ENCODE assay signal across 13 cellular contexts in genomic region chr20:62388839-62389600, GRCh38. TPM values are rescaled to one million over a fixed set of nuclear protein-coding genes. Genes with fewer than 3 reads are reported as not detected.
A peak's percentile ranks its signal among the peaks of the same experiment; 100 is the strongest.
DNase-seq lines count a peak whose midpoint lies in the region; TF ChIP-seq lines count a peak whose summit lies in the region.
"Had no signal": no experiment of that assay in that cellular context is flagged by ENCODE, and none has a peak within 500 bp of the region (broad histone marks: within the 10 kb centered on the region; RNA-seq: fewer than 3 reads in every experiment).

No MANE protein-coding gene starts in this region.

- no CpG with 5 or more reads among the region's 11 CpGs for WGBS in neuronal stem cell (ENCODE audit: extremely low coverage in 2 of 2, insufficient read length in 2 of 2, insufficient replicate concordance in 1 of 2), 2 donors
- WGBS in transverse colon (ENCODE audit: low coverage in 1 of 2), 2 donors = 72 to 85% methylated on average over 8 to 11 of the region's 11 CpGs

- peak overlapping the region; percentile 82 for H3K4me3 Mint-ChIP-seq in activated CD4-positive, alpha-beta T cell treated with anti-CD3 and anti-CD28 coated beads, Interleukin-2, amount 10 ng/mL, durations not matched to agents 7 days and 5 days
- peak overlapping the region; percentile 93 for H3K4me3 Mint-ChIP-seq in activated naive CD8-positive, alpha-beta T cell treated with anti-CD3 and anti-CD28 coated beads for 36 hours

- H3K27me3 Mint-ChIP-seq in activated CD4-positive, alpha-beta T cell treated with anti-CD3 and anti-CD28 coated beads, Interleukin-2, amount 10 ng/mL, durations not matched to agents 7 days and 5 days = no peaks in the 10 kb centered on the region
- H3K27me3 Mint-ChIP-seq in activated naive CD8-positive, alpha-beta T cell treated with anti-CD3 and anti-CD28 coated beads for 36 hours = no peaks in the 10 kb centered on the region

- H3K4me3 ChIP-seq in Karpas-422 (ENCODE audit: low read length) (peak overlapping the region; percentile 93), neuronal stem cell (ENCODE audit: low read length in 2 of 2) (peak overlapping the region in 1 of 2 donors; percentile 9), transverse colon (no peak overlapping the region)
- H3K4me3 ChIP-seq: body of pancreas had no signal

- CTCF ChIA-PET in activated CD4-positive, alpha-beta T cell treated with anti-CD3 and anti-CD28 coated beads, Interleukin-2, amount 10 ng/mL, durations not matched to agents 7 days and 5 days (lab: Charles Lee) = interaction anchor here (1.5 to 2.2 kb wide), 2 partner anchors 11 to 21 kb away, joined by 4 to 5 read pairs; no protein-coding TSS in a partner anchor

- no peak overlapping the region for H2AK5ac ChIP-seq in neuronal stem cell (ENCODE audit: low read depth, low read length)

- no peak overlapping the region for H2BK15ac ChIP-seq in neuronal stem cell (ENCODE audit: low read length)

- H3K36me3 Mint-ChIP-seq in activated CD4-positive, alpha-beta T cell treated with anti-CD3 and anti-CD28 coated beads, Interleukin-2, amount 10 ng/mL, durations not matched to agents 7 days and 5 days (ENCODE audit: low read depth) = peaks cover 30% of the 10 kb centered on the region
- H3K36me3 Mint-ChIP-seq in activated naive CD8-positive, alpha-beta T cell treated with anti-CD3 and anti-CD28 coated beads for 36 hours = peaks cover 43% of the 10 kb centered on the region

- H3K36me3 ChIP-seq in Karpas-422 (ENCODE audit: insufficient read depth, low read length) = peaks cover 22% of the 10 kb centered on the region
- H3K36me3 ChIP-seq in neuronal stem cell (replicated peaks in 1 of 2; ENCODE audit: control insufficient read depth in 2 of 2, insufficient read depth in 2 of 2, low read length in 2 of 2) = peaks cover 49 to 71% of the 10 kb centered on the region in 2 donors
- H3K36me3 ChIP-seq in transverse colon = peaks cover 0 to 3% (median 0%) of the 10 kb centered on the region in 4 donors

- no peak overlapping the region for H2BK5ac ChIP-seq in neuronal stem cell (ENCODE audit: low read length)

- H3K27ac Mint-ChIP-seq in activated CD4-positive, alpha-beta T cell treated with anti-CD3 and anti-CD28 coated beads, Interleukin-2, amount 10 ng/mL, durations not matched to agents 7 days and 5 days = no peak overlapping the region
- H3K27ac Mint-ChIP-seq in activated naive CD8-positive, alpha-beta T cell treated with anti-CD3 and anti-CD28 coated beads for 36 hours = peak overlapping the region; percentile 93

- H3K79me1 ChIP-seq in neuronal stem cell (ENCODE audit: low read depth, low read length) = peaks cover 27% of the 10 kb centered on the region

- intact Hi-C loops in transverse colon (cut with DNase I; ENCODE audit: low total_unique reads) = no loop called here

- peaks cover 48% of the 10 kb centered on the region for H3K79me2 ChIP-seq in Karpas-422 (ENCODE audit: low read length)

- H3K9ac ChIP-seq in Karpas-422 (ENCODE audit: low read length) = peak overlapping the region; percentile 99
- no peak overlapping the region for H3K9ac ChIP-seq in neuronal stem cell (ENCODE audit: low read depth, low read length, poor library complexity)

- H2BK120ac ChIP-seq in neuronal stem cell (ENCODE audit: low read depth, low read length) = no peak overlapping the region

- DNase-seq in activated CD4-positive, alpha-beta T cell treated with anti-CD3 and anti-CD28 coated beads, Interleukin-2, amount 10 ng/mL, durations not matched to agents 7 days and 5 days = no peak
- DNase-seq in activated CD4-positive, alpha-beta T cell treated with anti-CD3 and anti-CD28 coated beads, Interleukin-2, amount 50 U/mL, for 4 hours = no peak
- DNase-seq in Karpas-422 (no peak), neuronal stem cell (ENCODE audit: low spot score) (no peak), transverse colon (no peak), GM13977 (ENCODE audit: low spot score) (no peak), NK-92 (lab: John Stamatoyannopoulos, UW; ENCODE audit: unreplicated experiment) (no peak)
- no peak for DNase-seq in activated naive CD8-positive, alpha-beta T cell treated with anti-CD3 and anti-CD28 coated beads for 36 hours
- DNase-seq: body of pancreas, left lung, NCI-H510A had no signal

- no peak for TF ChIP-seq EP300 in transverse colon (IDR thresholded peaks at IDR 0.05; ENCODE audit: low read depth)

- TF ChIP-seq POLR2A in transverse colon (IDR thresholded peaks at IDR 0.05) = no peak

- in situ Hi-C loops in transverse colon (cut with MboI; ENCODE audit: low pct_ligation_motif_present in 1 of 4, low pct_unique_long_range_greater_than_20kb in 1 of 4, low sequenced_read_pairs in 3 of 4) (loop anchor here in 2 of 4 donors (10.0 kb wide), 1 partner anchor 94 kb away; no protein-coding TSS in a partner anchor), GM13977 (cut with MboI; ENCODE audit: low pct_unique_long_range_greater_than_20kb, low sequenced_read_pairs, unreplicated experiment) (no loop called here)

- H2BK12ac ChIP-seq in neuronal stem cell (ENCODE audit: low read length) = no peak overlapping the region

- POLR2A ChIA-PET in activated CD4-positive, alpha-beta T cell treated with anti-CD3 and anti-CD28 coated beads, Interleukin-2, amount 10 ng/mL, durations not matched to agents 7 days and 5 days (lab: Charles Lee) = no interaction called here

- no peak overlapping the region for H4K91ac ChIP-seq in neuronal stem cell (ENCODE audit: low read depth, low read length, poor library complexity)

- H3K9me2 ChIP-seq in Karpas-422 (replicated peaks; ENCODE audit: insufficient read depth, low read length) = no peaks in the 10 kb centered on the region

- H3K4me1 ChIP-seq in Karpas-422 (ENCODE audit: low read length) = peaks cover 21% of the 10 kb centered on the region
- H3K4me1 ChIP-seq in neuronal stem cell (ENCODE audit: control insufficient read depth in 2 of 2, insufficient read depth in 1 of 2, low read depth in 1 of 2, low read length in 2 of 2) = peaks cover 7 to 11% of the 10 kb centered on the region in 2 donors
- peaks cover 18 to 24% (median 22%) of the 10 kb centered on the region in 4 donors for H3K4me1 ChIP-seq in transverse colon

- H3K9me3 ChIP-seq in Karpas-422 (ENCODE audit: low read length) (no peaks in the 10 kb centered on the region), neuronal stem cell (replicated peaks in 1 of 2; ENCODE audit: control insufficient read depth in 2 of 2, insufficient read depth in 1 of 2, low read depth in 1 of 2, low read length in 2 of 2) (no peaks in the 10 kb centered on the region), transverse colon (no peaks in the 10 kb centered on the region)
- H3K9me3 ChIP-seq: body of pancreas, left lung had no signal

- TF ChIP-seq CTCF in transverse colon (IDR thresholded peaks at IDR 0.05) (no peak), GM13977 (IDR thresholded peaks at IDR 0.05; ENCODE audit: extremely low read depth, insufficient read depth, missing control alignments) (no peak)

- H3K4ac ChIP-seq in neuronal stem cell (ENCODE audit: low read length) = no peak overlapping the region

- H3K27me3 ChIP-seq in Karpas-422 (ENCODE audit: low read length) (no peaks in the 10 kb centered on the region), neuronal stem cell (ENCODE audit: control insufficient read depth in 3 of 3, insufficient read depth in 3 of 3, low read depth in 1 of 3, low read length in 3 of 3) (no peaks in the 10 kb centered on the region), transverse colon (no peaks in the 10 kb centered on the region)
- H3K27me3 ChIP-seq: body of pancreas, left lung had no signal

- H3K4me1 Mint-ChIP-seq in activated CD4-positive, alpha-beta T cell treated with anti-CD3 and anti-CD28 coated beads, Interleukin-2, amount 10 ng/mL, durations not matched to agents 7 days and 5 days = peaks cover 42% of the 10 kb centered on the region
- H3K4me1 Mint-ChIP-seq in activated naive CD8-positive, alpha-beta T cell treated with anti-CD3 and anti-CD28 coated beads for 36 hours = peaks cover 33% of the 10 kb centered on the region

- no peak overlapping the region for H3K23ac ChIP-seq in neuronal stem cell (ENCODE audit: low read depth, low read length, poor library complexity)

- no peaks in the 10 kb centered on the region for H3K9me3 Mint-ChIP-seq in activated CD4-positive, alpha-beta T cell treated with anti-CD3 and anti-CD28 coated beads, Interleukin-2, amount 10 ng/mL, durations not matched to agents 7 days and 5 days
- no peaks in the 10 kb centered on the region for H3K9me3 Mint-ChIP-seq in activated naive CD8-positive, alpha-beta T cell treated with anti-CD3 and anti-CD28 coated beads for 36 hours

- H3K14ac ChIP-seq in neuronal stem cell (ENCODE audit: low read length) = no peak overlapping the region

- H4K8ac ChIP-seq in neuronal stem cell (ENCODE audit: low read depth, low read length) = peak overlapping the region; percentile 76

- H3K18ac ChIP-seq in neuronal stem cell (ENCODE audit: low read length) = no peak overlapping the region

- H2AFZ ChIP-seq in Karpas-422 (ENCODE audit: low read length) = no peak overlapping the region
- H2AFZ ChIP-seq in neuronal stem cell (ENCODE audit: low read length) = no peak overlapping the region

- H3K27ac ChIP-seq in Karpas-422 (ENCODE audit: low read length) (no peak overlapping the region), neuronal stem cell (replicated peaks; ENCODE audit: low read length) (no peak overlapping the region), transverse colon (no peak overlapping the region)
- H3K27ac ChIP-seq: body of pancreas, left lung had no signal

- peaks cover 21% of the 10 kb centered on the region for H4K20me1 ChIP-seq in Karpas-422 (ENCODE audit: insufficient read depth, low read depth, low read length)

- H3K4me2 ChIP-seq in Karpas-422 (ENCODE audit: low read depth, low read length, poor library complexity, severe bottlenecking) = peak overlapping the region; percentile 96
- H3K4me2 ChIP-seq in neuronal stem cell (ENCODE audit: insufficient read depth, low read length, poor library complexity, severe bottlenecking) = no peak overlapping the region

RNA-seq across cellular contexts. Expression of gene RPS21, which starts 2.1 kb away (rescaled TPM):
- total RNA-seq in activated CD4-positive, alpha-beta T cell treated with anti-CD3 and anti-CD28 coated beads, Interleukin-2, amount 10 ng/mL, durations not matched to agents 7 days and 5 days = 1,000 to 10,000 TPM; 1,391 to 1,979 TPM
- total RNA-seq in Karpas-422 (2014; rRNA removed; shearing (Covaris generic); ENCODE audit: low replicate concordance) = 1,523 and 2,619 TPM in 2 replicates
- total RNA-seq in activated naive CD8-positive, alpha-beta T cell treated with anti-CD3 and anti-CD28 coated beads for 36 hours = 1,000 to 10,000 TPM; 2,242 to 2,482 TPM
- polyA plus RNA-seq in neuronal stem cell (2013, experiment 1 of 2) = 3,158 TPM
- 3,117 TPM for polyA plus RNA-seq in neuronal stem cell (2013, experiment 2 of 2)
- 1,000 to 10,000 TPM in 3 of 4 donors, 100 to 1,000 TPM in 1; 585 to 2,728 (median 1,375) TPM for total RNA-seq in transverse colon

RNA-seq across cellular contexts. Expression of gene CABLES2, which starts 18.1 kb away (rescaled TPM):
- 10 to 100 TPM; 19.1 to 22.5 TPM for total RNA-seq in activated CD4-positive, alpha-beta T cell treated with anti-CD3 and anti-CD28 coated beads, Interleukin-2, amount 10 ng/mL, durations not matched to agents 7 days and 5 days
- total RNA-seq in Karpas-422 (2014; rRNA removed; shearing (Covaris generic); ENCODE audit: low replicate concordance) = 7.2 and 7.6 TPM in 2 replicates
- 1 to 10 TPM; 4.9 to 5.3 TPM for total RNA-seq in activated naive CD8-positive, alpha-beta T cell treated with anti-CD3 and anti-CD28 coated beads for 36 hours
- 15.0 TPM for polyA plus RNA-seq in neuronal stem cell (2013, experiment 1 of 2)
- polyA plus RNA-seq in neuronal stem cell (2013, experiment 2 of 2) = 14.9 TPM
- total RNA-seq in transverse colon = 10 to 100 TPM in 1 of 4 donors, 1 to 10 TPM in 3; 3.7 to 10.1 (median 8.5) TPM

RNA-seq across cellular contexts. Expression of gene LAMA5, which starts 21.9 kb away (rescaled TPM):
- total RNA-seq in activated CD4-positive, alpha-beta T cell treated with anti-CD3 and anti-CD28 coated beads, Interleukin-2, amount 10 ng/mL, durations not matched to agents 7 days and 5 days = under 1 TPM; 0.64 to 0.67 TPM
- total RNA-seq in Karpas-422 (2014; rRNA removed; shearing (Covaris generic); ENCODE audit: low replicate concordance) = 3.2 and 17.5 TPM in 2 replicates
- under 1 TPM; 0.38 to 0.91 TPM for total RNA-seq in activated naive CD8-positive, alpha-beta T cell treated with anti-CD3 and anti-CD28 coated beads for 36 hours
- polyA plus RNA-seq in neuronal stem cell (2013, experiment 1 of 2) = 59.5 TPM
- polyA plus RNA-seq in neuronal stem cell (2013, experiment 2 of 2) = 57.4 TPM
- total RNA-seq in transverse colon = 100 to 1,000 TPM in 2 of 4 donors, 10 to 100 TPM in 2; 33.2 to 269 (median 91.3) TPM

RNA-seq across cellular contexts. Expression of gene RBBP8NL, which starts 38.3 kb away (rescaled TPM):
- total RNA-seq in activated CD4-positive, alpha-beta T cell treated with anti-CD3 and anti-CD28 coated beads, Interleukin-2, amount 10 ng/mL, durations not matched to agents 7 days and 5 days = not detected
- total RNA-seq in Karpas-422 (2014; rRNA removed; shearing (Covaris generic); ENCODE audit: low replicate concordance) = not detected in 2 replicates
- total RNA-seq in activated naive CD8-positive, alpha-beta T cell treated with anti-CD3 and anti-CD28 coated beads for 36 hours = not detected
- not detected for polyA plus RNA-seq in neuronal stem cell (2013, experiment 1 of 2)
- not detected for polyA plus RNA-seq in neuronal stem cell (2013, experiment 2 of 2)
- 1 to 10 TPM in 3 of 4 donors, under 1 TPM in 1; 0.75 to 9.4 (median 4.3) TPM for total RNA-seq in transverse colon
- total RNA-seq: subcutaneous adipose tissue had no signal
- polyA plus RNA-seq: BJ had no signal
